In the genomic region with DNA sequence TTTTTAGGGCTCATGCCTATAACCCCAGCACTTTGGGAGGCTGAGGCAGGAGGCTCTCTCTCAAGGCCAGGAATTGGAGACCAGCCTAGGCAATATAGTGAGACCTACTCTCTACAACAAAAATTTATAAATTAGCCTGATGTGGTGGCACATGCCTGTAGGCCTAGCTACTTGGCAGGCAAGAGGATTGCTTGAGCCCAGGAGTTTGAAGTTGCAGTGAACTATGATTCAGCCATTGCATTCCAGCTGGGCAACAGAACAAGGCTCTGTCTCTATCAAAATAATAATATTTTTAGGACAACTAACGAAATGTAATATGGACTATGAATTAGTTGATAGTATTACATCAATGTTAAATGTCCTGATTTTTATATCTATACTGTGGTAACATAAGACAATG, we compare ENCODE assay signal across 19 cellular contexts.
DNase-seq lines count a peak whose midpoint lies in the region; ATAC-seq, FAIRE-seq and TF ChIP-seq lines count a peak whose summit lies in the region.
"Had no signal": no experiment of that assay in that cellular context is flagged by ENCODE, and none has a peak within 500 bp of the region (broad histone marks: within the 10 kb centered on the region; RNA-seq: fewer than 3 reads in every experiment).

No MANE protein-coding gene starts in this region.

- H3K9me3 Mint-ChIP-seq in astrocyte (ENCODE audit: unreplicated experiment) (no peaks in the 10 kb centered on the region), nephron progenitor cell (peaks cover 8% of the 10 kb centered on the region)
- H3K9me3 Mint-ChIP-seq: neural progenitor cell had no signal

- TF ChIP-seq EP300 in suprapubic skin (IDR thresholded peaks at IDR 0.05), result no peak

- H3K36me3 Mint-ChIP-seq in astrocyte (ENCODE audit: low read depth, unreplicated experiment) (no peaks in the 10 kb centered on the region), nephron progenitor cell (ENCODE audit: low read depth) (peaks cover 8% of the 10 kb centered on the region)

- DNase-seq in GM04503 (ENCODE audit: low read depth) (peak; percentile 27), astrocyte (ENCODE audit: low read depth) (peak; percentile 41), fibroblast of the aortic adventitia (ENCODE audit: low read depth) (peak; percentile 70), suprapubic skin (ENCODE audit: low spot score in 2 of 2) (no peak), nephron progenitor cell (no peak), GF-D8 (lab: John Stamatoyannopoulos, UW) (no peak), cortex of kidney (lab: John Stamatoyannopoulos, UW) (no peak)
- DNase-seq: activated effector memory CD4-positive, alpha-beta T cell treated with anti-CD3 and anti-CD28 coated beads, Interleukin-2, amount 50 U/mL, for 16 hours; AML-193; Calu3; kidney; MM.1S; NCI-H2081 treated with DMSO at 0.1 percent for 48 hours; PC-9 had no signal

- H3K27ac Mint-ChIP-seq in astrocyte (ENCODE audit: unreplicated experiment) (no peak overlapping the region), nephron progenitor cell (no peak overlapping the region)
- H3K27ac Mint-ChIP-seq: neural progenitor cell had no signal

- FAIRE-seq in astrocyte (lab: Jason Lieb, UNC), result no peak
- FAIRE-seq: G401.6, kidney had no signal

- no peak for TF ChIP-seq POLR2A in suprapubic skin (IDR thresholded peaks at IDR 0.05)

- H3K79me2 ChIP-seq in astrocyte (ENCODE audit: insufficient read depth, low read length), result no peaks in the 10 kb centered on the region
- H3K79me2 ChIP-seq: hepatocyte had no signal

- ATAC-seq in GM21737 (IDR thresholded peaks at IDR 0.05; ENCODE audit: unreplicated experiment), result no peak
- ATAC-seq: esophagus mucosa had no signal

- H3K27me3 ChIP-seq in astrocyte (ENCODE audit: insufficient read depth, low read length) (no peaks in the 10 kb centered on the region), suprapubic skin (no peaks in the 10 kb centered on the region)
- H3K27me3 ChIP-seq: hepatocyte, neural progenitor cell had no signal

- H3K4me2 ChIP-seq in astrocyte (ENCODE audit: low read length), result no peak overlapping the region
- H3K4me2 ChIP-seq: hepatocyte, neural progenitor cell, PC-9 had no signal

- WGBS in suprapubic skin, result 33% methylated on average over 1 of the region's 1 CpG

- H3K4me1 Mint-ChIP-seq in astrocyte (ENCODE audit: low read depth, unreplicated experiment) (no peaks in the 10 kb centered on the region), nephron progenitor cell (peaks cover 14% of the 10 kb centered on the region)

- H2AFZ ChIP-seq in astrocyte (ENCODE audit: low read depth, low read length), result no peak overlapping the region
- H2AFZ ChIP-seq: hepatocyte, neural progenitor cell, PC-9 had no signal

- H4K20me1 ChIP-seq in astrocyte (ENCODE audit: insufficient read depth, low read length), result no peaks in the 10 kb centered on the region

- H3K27me3 Mint-ChIP-seq in astrocyte (ENCODE audit: low read depth, unreplicated experiment) (peaks cover 2% of the 10 kb centered on the region), nephron progenitor cell (ENCODE audit: low read depth, poor library complexity) (peaks cover 4% of the 10 kb centered on the region)

- H3K9me3 ChIP-seq in astrocyte (ENCODE audit: insufficient read depth, low read depth, low read length), result no peaks in the 10 kb centered on the region
- H3K9me3 ChIP-seq in suprapubic skin, result no peaks in the 10 kb centered on the region

- H3K36me3 ChIP-seq in astrocyte (ENCODE audit: insufficient read depth, low read length) (no peaks in the 10 kb centered on the region), suprapubic skin (no peaks in the 10 kb centered on the region)
- H3K36me3 ChIP-seq: neural progenitor cell had no signal

- TF ChIP-seq CTCF in astrocyte (IDR thresholded peaks at IDR 0.05; ENCODE audit: insufficient read depth, low read depth, low read length), result no peak
- no peak for TF ChIP-seq CTCF in fibroblast of the aortic adventitia (IDR thresholded peaks at IDR 0.05; ENCODE audit: insufficient read depth, low read length)
- no peak for TF ChIP-seq CTCF in suprapubic skin (IDR thresholded peaks at IDR 0.05)
- no peak for TF ChIP-seq CTCF in nephron progenitor cell (IDR thresholded peaks at IDR 0.05)

- H3K9ac ChIP-seq in astrocyte (ENCODE audit: low read length), result no peak overlapping the region
- H3K9ac ChIP-seq: neural progenitor cell had no signal

- H3K4me3 Mint-ChIP-seq in astrocyte (ENCODE audit: unreplicated experiment), result no peak overlapping the region
- no peak overlapping the region for H3K4me3 Mint-ChIP-seq in nephron progenitor cell
- H3K4me3 Mint-ChIP-seq: neural progenitor cell had no signal

- no peak overlapping the region for H3K27ac ChIP-seq in astrocyte (ENCODE audit: low read depth, low read length)
- peak overlapping the region; percentile 38 for H3K27ac ChIP-seq in suprapubic skin
- H3K27ac ChIP-seq: hepatocyte, neural progenitor cell, PC-9 had no signal

- H3K4me1 ChIP-seq in astrocyte (ENCODE audit: insufficient read depth, low read length) (no peaks in the 10 kb centered on the region), suprapubic skin (peaks cover 3% of the 10 kb centered on the region)

- H3K4me3 ChIP-seq in astrocyte (ENCODE audit: insufficient read depth, low read depth, low read length) (no peak overlapping the region), fibroblast of the aortic adventitia (ENCODE audit: low read depth, low read length) (no peak overlapping the region), suprapubic skin (no peak overlapping the region)
- H3K4me3 ChIP-seq: hepatocyte, neural progenitor cell, PC-9 had no signal

Comparison
In these comparisons a context has a peak if more than half of its experiments do, and no peak if none do; other contexts are left out.
1. DNase-seq: peak in GM04503 (single experiment), astrocyte (single experiment) and fibroblast of the aortic adventitia (single experiment); none in suprapubic skin (0 of 2), nephron progenitor cell (single experiment), GF-D8 (single experiment) and cortex of kidney (single experiment).